Comparison of ENCODE assay signal across 1 cellular context in the genomic region with DNA sequence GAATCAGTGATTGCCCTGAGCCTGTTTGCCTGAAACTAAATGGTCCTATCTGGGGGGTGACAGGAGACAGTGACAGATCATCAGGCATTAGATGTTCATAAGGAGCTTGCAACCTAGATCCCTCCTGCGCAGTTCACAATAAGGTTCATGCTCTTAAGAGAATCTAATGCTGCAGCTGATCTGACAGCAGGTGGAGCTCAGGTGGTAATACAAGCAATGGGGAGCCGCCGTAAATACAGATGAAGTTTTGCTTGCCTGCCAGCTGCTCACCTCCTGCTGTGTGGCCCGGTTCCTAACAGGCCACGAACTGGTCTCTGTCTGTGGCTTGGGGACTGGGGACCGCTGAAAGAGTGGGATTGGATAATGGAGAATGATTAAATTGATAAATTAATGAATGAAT.
TF ChIP-seq lines count a peak whose summit lies in the region.

No MANE protein-coding gene starts in this region.

TF ChIP-seq in liver, 16 proteins besides CTCF, POLR2A, EP300 and RAD21 (continued from another document):
- TF ChIP-seq, protein P1, sequence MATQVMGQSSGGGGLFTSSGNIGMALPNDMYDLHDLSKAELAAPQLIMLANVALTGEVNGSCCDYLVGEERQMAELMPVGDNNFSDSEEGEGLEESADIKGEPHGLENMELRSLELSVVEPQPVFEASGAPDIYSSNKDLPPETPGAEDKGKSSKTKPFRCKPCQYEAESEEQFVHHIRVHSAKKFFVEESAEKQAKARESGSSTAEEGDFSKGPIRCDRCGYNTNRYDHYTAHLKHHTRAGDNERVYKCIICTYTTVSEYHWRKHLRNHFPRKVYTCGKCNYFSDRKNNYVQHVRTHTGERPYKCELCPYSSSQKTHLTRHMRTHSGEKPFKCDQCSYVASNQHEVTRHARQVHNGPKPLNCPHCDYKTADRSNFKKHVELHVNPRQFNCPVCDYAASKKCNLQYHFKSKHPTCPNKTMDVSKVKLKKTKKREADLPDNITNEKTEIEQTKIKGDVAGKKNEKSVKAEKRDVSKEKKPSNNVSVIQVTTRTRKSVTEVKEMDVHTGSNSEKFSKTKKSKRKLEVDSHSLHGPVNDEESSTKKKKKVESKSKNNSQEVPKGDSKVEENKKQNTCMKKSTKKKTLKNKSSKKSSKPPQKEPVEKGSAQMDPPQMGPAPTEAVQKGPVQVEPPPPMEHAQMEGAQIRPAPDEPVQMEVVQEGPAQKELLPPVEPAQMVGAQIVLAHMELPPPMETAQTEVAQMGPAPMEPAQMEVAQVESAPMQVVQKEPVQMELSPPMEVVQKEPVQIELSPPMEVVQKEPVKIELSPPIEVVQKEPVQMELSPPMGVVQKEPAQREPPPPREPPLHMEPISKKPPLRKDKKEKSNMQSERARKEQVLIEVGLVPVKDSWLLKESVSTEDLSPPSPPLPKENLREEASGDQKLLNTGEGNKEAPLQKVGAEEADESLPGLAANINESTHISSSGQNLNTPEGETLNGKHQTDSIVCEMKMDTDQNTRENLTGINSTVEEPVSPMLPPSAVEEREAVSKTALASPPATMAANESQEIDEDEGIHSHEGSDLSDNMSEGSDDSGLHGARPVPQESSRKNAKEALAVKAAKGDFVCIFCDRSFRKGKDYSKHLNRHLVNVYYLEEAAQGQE (IDR thresholded peaks at IDR 0.05) = no peak
- TF ChIP-seq FOXA1 (IDR thresholded peaks at IDR 0.05) = no peak
TF ChIP-seq in liver: peak in this region for 0.
